In the genomic region with DNA sequence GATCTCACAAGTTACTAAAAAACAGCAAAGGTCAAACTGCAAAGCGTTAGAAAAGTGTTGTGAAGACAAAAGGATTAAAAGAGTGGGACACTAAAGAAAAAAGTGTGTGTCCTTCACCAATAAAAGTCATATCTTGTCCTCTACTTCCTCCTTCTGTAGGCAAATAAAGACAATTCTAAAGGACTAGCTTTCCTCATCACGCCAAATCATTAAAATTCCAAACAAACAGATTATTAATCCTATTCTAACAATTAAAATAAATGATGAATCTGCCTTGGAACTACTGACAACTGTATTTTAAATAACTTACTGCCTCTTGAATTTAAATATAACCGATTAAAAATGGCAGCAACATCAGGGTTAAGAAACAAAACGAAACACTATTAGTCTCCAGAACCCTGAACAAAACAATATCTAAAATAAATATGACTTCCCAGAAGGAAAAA, we compare ENCODE assay signal across 8 cellular contexts. TPM values are rescaled to one million over a fixed set of nuclear protein-coding genes. Genes with fewer than 3 reads are reported as not detected.
DNase-seq lines count a peak whose midpoint lies in the region; ATAC-seq, FAIRE-seq and TF ChIP-seq lines count a peak whose summit lies in the region.
"Not testable (repeated sequence)": the region's sequence is repeated elsewhere in the genome, so short reads cannot be mapped to it uniquely, and the experiment has no call there.

No MANE protein-coding gene starts in this region.

- not testable (repeated sequence) for H3K9me3 Mint-ChIP-seq in CD4-positive, CD25-positive, alpha-beta regulatory T cell; activated naive CD4-positive, alpha-beta T cell treated with anti-CD3 and anti-CD28 coated beads, Interleukin-2, amount 50 U/mL, for 72 hours; natural killer cell treated with Interleukin-12 subunit alpha and Interleukin-12 subunit beta and Interleukin-15 and Interleukin-18, amount 100 ng/mL, for 72 hours

- H3K23ac ChIP-seq in H1 (ENCODE audit: insufficient read length), result not testable (repeated sequence)

- not testable (repeated sequence) for H2AFZ ChIP-seq in H1 (ENCODE audit: low read length)

- peaks cover 32% of the 10 kb centered on the region for H3K4me1 ChIP-seq in CD4-positive, CD25-positive, alpha-beta regulatory T cell (ENCODE audit: control insufficient read depth, insufficient read depth, low read length, poor library complexity, severe bottlenecking)
- H3K4me1 ChIP-seq in HUES64 (ENCODE audit: insufficient read depth, low read length) (peaks cover 59% of the 10 kb centered on the region), stomach (peaks cover 11 to 60% (median 30%) of the 10 kb centered on the region in 4 donors)
- H3K4me1 ChIP-seq in H1 (replicated peaks in 1 of 4; ENCODE audit: control insufficient read depth in 3 of 4, insufficient read depth in 4 of 4, low read length in 3 of 4); iPS-15b (ENCODE audit: control insufficient read depth, insufficient read depth, low read length): not testable (repeated sequence)

- H4K5ac ChIP-seq in H1 (ENCODE audit: insufficient read length, low read depth, low read length), result peak overlapping the region; percentile 94

- H3K23me2 ChIP-seq in H1 (ENCODE audit: low read depth, low read length), result not testable (repeated sequence)

- not testable (repeated sequence) for H2BK12ac ChIP-seq in H1 (ENCODE audit: low read depth, low read length)

- POLR2A ChIA-PET in H1 (lab: Charles Lee; ENCODE audit: partially characterized antibody), result interaction anchor here (0.8 to 2.1 kb wide), 4 partner anchors 11 to 293 kb away, joined by 3 to 8 read pairs (median 3); no protein-coding TSS in a partner anchor

- H2BK15ac ChIP-seq in H1 (ENCODE audit: low read length), result not testable (repeated sequence)

- not testable (repeated sequence) for H3K36me3 Mint-ChIP-seq in CD4-positive, CD25-positive, alpha-beta regulatory T cell; natural killer cell treated with Interleukin-12 subunit alpha and Interleukin-12 subunit beta and Interleukin-15 and Interleukin-18, amount 100 ng/mL, for 72 hours
- H3K36me3 Mint-ChIP-seq in activated naive CD4-positive, alpha-beta T cell treated with anti-CD3 and anti-CD28 coated beads, Interleukin-2, amount 50 U/mL, for 72 hours, result peaks cover 10 to 28% of the 10 kb centered on the region in 2 donors

- not testable (repeated sequence) for H3K56ac ChIP-seq in H1 (replicated peaks; ENCODE audit: insufficient read length, low read depth, low read length)

- H3K9ac ChIP-seq in HUES64 (ENCODE audit: low read depth, low read length) (peak overlapping the region; percentile 93; the same call in 1 of the 2 replicates), H1 (replicated peaks in 1 of 4; ENCODE audit: extremely low read depth in 1 of 4, low read depth in 3 of 4, low read length in 3 of 4) (peak overlapping the region in 3 of 4 experiments; percentile 49 to 60 (median 51); a peak in 4 of 7 replicates), iPS-15b (ENCODE audit: low read depth, low read length) (peak overlapping the region; percentile 65)
- H3K9ac ChIP-seq in SK-N-MC (ENCODE audit: insufficient read length), result not testable (repeated sequence)

- H2BK20ac ChIP-seq in H1 (ENCODE audit: low read length), result not testable (repeated sequence)

- H3K27me3 ChIP-seq in CD4-positive, CD25-positive, alpha-beta regulatory T cell (ENCODE audit: control insufficient read depth, insufficient read depth, low read length); HUES64 (ENCODE audit: insufficient read depth, low read length); H1 (replicated peaks in 1 of 4; ENCODE audit: control insufficient read depth in 3 of 4, extremely low read depth in 1 of 4, insufficient read depth in 3 of 4, low read length in 3 of 4); iPS-15b (ENCODE audit: control insufficient read depth, insufficient read depth, low read length); stomach: not testable (repeated sequence)

- H3K27ac ChIP-seq in CD4-positive, CD25-positive, alpha-beta regulatory T cell (ENCODE audit: insufficient read depth, low read length, poor library complexity, severe bottlenecking), result peak overlapping the region; percentile 90
- H3K27ac ChIP-seq in HUES64 (ENCODE audit: low read depth, low read length) (peak overlapping the region; percentile 92), SK-N-MC (peak overlapping the region; percentile 74), stomach (peak overlapping the region in 4 of 5 donors; percentile 99 to 100 (median 100))
- H3K27ac ChIP-seq in H1 (ENCODE audit: low read depth, low read length), result not testable (repeated sequence)

- peak overlapping the region; percentile 86 to 99 (median 96) for H3K27ac Mint-ChIP-seq in CD4-positive, CD25-positive, alpha-beta regulatory T cell
- peak overlapping the region; percentile 99 to 100 for H3K27ac Mint-ChIP-seq in activated naive CD4-positive, alpha-beta T cell treated with anti-CD3 and anti-CD28 coated beads, Interleukin-2, amount 50 U/mL, for 72 hours
- H3K27ac Mint-ChIP-seq in natural killer cell treated with Interleukin-12 subunit alpha and Interleukin-12 subunit beta and Interleukin-15 and Interleukin-18, amount 100 ng/mL, for 72 hours, result peak overlapping the region; percentile 92 to 99

- H2BK5ac ChIP-seq in H1 (ENCODE audit: low read depth, low read length), result not testable (repeated sequence)

- H3K4ac ChIP-seq in H1 (replicated peaks; ENCODE audit: insufficient read length, low read depth, low read length), result not testable (repeated sequence)

- ATAC-seq in CD4-positive, CD25-positive, alpha-beta regulatory T cell (ENCODE audit: low read depth in 2 of 2); activated naive CD4-positive, alpha-beta T cell treated with anti-CD3 and anti-CD28 coated beads, Interleukin-2, amount 50 U/mL, for 72 hours; natural killer cell treated with Interleukin-12 subunit alpha and Interleukin-12 subunit beta and Interleukin-15 and Interleukin-18, amount 100 ng/mL, for 72 hours: not testable (repeated sequence)

- TF ChIP-seq EP300 in H1 (IDR thresholded peaks at IDR 0.05; ENCODE audit: borderline replicate concordance in 1 of 2, low read depth in 2 of 2, low read length in 2 of 2); stomach (IDR thresholded peaks at IDR 0.05): not testable (repeated sequence)

- not testable (repeated sequence) for H3K9me3 ChIP-seq in CD4-positive, CD25-positive, alpha-beta regulatory T cell (ENCODE audit: control insufficient read depth in 2 of 2, low read length in 2 of 2); HUES64 (ENCODE audit: insufficient read depth, low read depth, low read length); SK-N-MC (ENCODE audit: low read depth, low read length); H1 (ENCODE audit: insufficient read depth in 2 of 2, low read depth in 1 of 2, low read length in 1 of 2); iPS-15b (ENCODE audit: control insufficient read depth, insufficient read depth, low read length); stomach

- not testable (repeated sequence) for TF ChIP-seq CTCF in H1 (IDR thresholded peaks at IDR 0.05; ENCODE audit: control extremely low read depth in 1 of 3, insufficient read depth in 1 of 3, low read depth in 1 of 3, low read length in 3 of 3); stomach (IDR thresholded peaks at IDR 0.05)

- not testable (repeated sequence) for H2AK5ac ChIP-seq in H1 (ENCODE audit: low read depth, low read length)

- not testable (repeated sequence) for H2BK120ac ChIP-seq in H1 (replicated peaks; ENCODE audit: low read depth, low read length)

- not testable (repeated sequence) for FAIRE-seq in H1 (lab: Jason Lieb, UNC)

- not testable (repeated sequence) for H3K27me3 Mint-ChIP-seq in CD4-positive, CD25-positive, alpha-beta regulatory T cell; natural killer cell treated with Interleukin-12 subunit alpha and Interleukin-12 subunit beta and Interleukin-15 and Interleukin-18, amount 100 ng/mL, for 72 hours

- not testable (repeated sequence) for H3K79me1 ChIP-seq in H1 (ENCODE audit: low read depth, low read length)

- not testable (repeated sequence) for TF ChIP-seq RAD21 in H1 (IDR thresholded peaks at IDR 0.05 in 1 of 2, conservative IDR thresholded peaks at IDR 0.05 in 1 of 2; ENCODE audit: low read depth in 2 of 2, low read length in 2 of 2)

- not testable (repeated sequence) for H4K91ac ChIP-seq in H1 (replicated peaks; ENCODE audit: insufficient read length, low read length)

- H3K36me3 ChIP-seq in CD4-positive, CD25-positive, alpha-beta regulatory T cell (ENCODE audit: control insufficient read depth, insufficient read depth, low read length); HUES64 (ENCODE audit: insufficient read depth, low read length); SK-N-MC (ENCODE audit: insufficient read depth, low read length); H1 (ENCODE audit: control insufficient read depth in 2 of 4, insufficient read depth in 4 of 4, low read length in 3 of 4); iPS-15b (ENCODE audit: control insufficient read depth, insufficient read depth, low read length); stomach: not testable (repeated sequence)

- not testable (repeated sequence) for H3K14ac ChIP-seq in H1 (ENCODE audit: insufficient read length)

- peak in 1 of 3 donors; percentile 44 for DNase-seq in CD4-positive, CD25-positive, alpha-beta regulatory T cell
- DNase-seq in SK-N-MC (ENCODE audit: low read depth, low spot score); activated naive CD4-positive, alpha-beta T cell treated with anti-CD3 and anti-CD28 coated beads, Interleukin-2, amount 50 U/mL, for 72 hours (ENCODE audit: low spot score in 2 of 2); H1 (ENCODE audit: low read depth in 1 of 2, low spot score in 2 of 2); natural killer cell treated with Interleukin-12 subunit alpha and Interleukin-12 subunit beta and Interleukin-15 and Interleukin-18, amount 100 ng/mL, for 72 hours (ENCODE audit: low spot score); stomach: not testable (repeated sequence)

- 26% methylated on average over 3 of the region's 4 CpGs for WGBS in HUES64
- WGBS in H1 (ENCODE audit: extremely low coverage in 1 of 2, insufficient coverage in 1 of 2, insufficient read length in 1 of 2, insufficient replicate concordance in 2 of 2, low coverage in 1 of 2, low lambda C conversion rate in 2 of 2, missing lambda C conversion rate in 1 of 2), 2 experiments, result 18% methylated on average over 4 of the region's 4 CpGs; no CpG with 5 or more reads in 1 of the 2 experiments
- 4 to 21% (median 6%) methylated on average over 4 of the region's 4 CpGs for WGBS in stomach, 5 donors

- intact Hi-C loops in stomach (cut with DNase I; ENCODE audit: low total_unique reads), result not testable (repeated sequence)

- peak overlapping the region; percentile 88 for H3K4me3 ChIP-seq in CD4-positive, CD25-positive, alpha-beta regulatory T cell (ENCODE audit: low read depth, low read length)
- H3K4me3 ChIP-seq in HUES64 (ENCODE audit: low read length), result peak overlapping the region; percentile 84
- H3K4me3 ChIP-seq in SK-N-MC, result peak overlapping the region; percentile 83
- peak overlapping the region; percentile 30 to 84 (median 58); a peak in 7 of 8 replicates for H3K4me3 ChIP-seq in H1 (ENCODE audit: extremely low read depth in 1 of 4, insufficient read depth in 2 of 4, low read depth in 3 of 4, low read length in 4 of 4)
- H3K4me3 ChIP-seq in iPS-15b (ENCODE audit: low read depth, low read length), result peak overlapping the region; percentile 60
- H3K4me3 ChIP-seq in stomach, result peak overlapping the region; percentile 63 to 94 (median 80)

- H4K8ac ChIP-seq in H1 (ENCODE audit: extremely low read depth, insufficient read depth, low read length), result not testable (repeated sequence)

- H4K20me1 ChIP-seq in H1 (replicated peaks in 1 of 2; ENCODE audit: control insufficient read depth in 1 of 2, insufficient read depth in 2 of 2, low read length in 2 of 2), result not testable (repeated sequence)

- H3K18ac ChIP-seq in H1 (ENCODE audit: extremely low read depth, low read length), result not testable (repeated sequence)

- peak overlapping the region; percentile 59 to 75 for H3K4me2 ChIP-seq in H1 (ENCODE audit: insufficient read depth in 1 of 2, low read depth in 2 of 2, low read length in 2 of 2)

- H3K4me1 Mint-ChIP-seq in CD4-positive, CD25-positive, alpha-beta regulatory T cell, result peaks cover 21 to 47% (median 43%) of the 10 kb centered on the region in 4 donors
- H3K4me1 Mint-ChIP-seq in natural killer cell treated with Interleukin-12 subunit alpha and Interleukin-12 subunit beta and Interleukin-15 and Interleukin-18, amount 100 ng/mL, for 72 hours (ENCODE audit: low read depth in 2 of 2), result peaks cover 33 to 62% of the 10 kb centered on the region in 2 donors

- TF ChIP-seq POLR2A in H1 (IDR thresholded peaks at IDR 0.05; ENCODE audit: control extremely low read depth in 1 of 2, low read depth in 2 of 2, low read length in 2 of 2); stomach (IDR thresholded peaks at IDR 0.05): not testable (repeated sequence)

- peak overlapping the region; percentile 94 to 98 (median 96) for H3K4me3 Mint-ChIP-seq in CD4-positive, CD25-positive, alpha-beta regulatory T cell
- peak overlapping the region; percentile 96 for H3K4me3 Mint-ChIP-seq in natural killer cell treated with Interleukin-12 subunit alpha and Interleukin-12 subunit beta and Interleukin-15 and Interleukin-18, amount 100 ng/mL, for 72 hours

- CTCF ChIA-PET in H1 (lab: Charles Lee; ENCODE audit: partially characterized antibody), result interaction anchor here (0.7 kb wide), 1 partner anchor 323 kb away, joined by 3 read pairs; no protein-coding TSS in a partner anchor

- H3K79me2 ChIP-seq in H1 (ENCODE audit: control insufficient read depth in 1 of 2, insufficient read depth in 2 of 2, low read length in 2 of 2), result peaks cover 16 to 67% of the 10 kb centered on the region in 2 experiments; a peak in 3 of 4 replicates

RNA-seq across cellular contexts. Expression of a gene that starts 2.4 kb away (rescaled TPM):
- 70.9 TPM for total RNA-seq in CD4-positive, CD25-positive, alpha-beta regulatory T cell
- 10 to 100 TPM; 15.6 to 28.6 (median 17.5) TPM for polyA plus RNA-seq in CD4-positive, CD25-positive, alpha-beta regulatory T cell
- 33.1 TPM for polyA plus RNA-seq in HUES64 (2013, experiment 1 of 2)
- polyA plus RNA-seq in HUES64 (2013, experiment 2 of 2), result 40.0 TPM
- total RNA-seq in activated naive CD4-positive, alpha-beta T cell treated with anti-CD3 and anti-CD28 coated beads, Interleukin-2, amount 50 U/mL, for 72 hours, result 10 to 100 TPM; 58.6 to 62.0 TPM
- total RNA-seq in H1 (2021; fragmentation: NEBNext Ultra II Directional; extraction: Animal tissue kit (Norgen Biotek cat#: 25700)), result 87.9 and 89.8 TPM in 2 replicates
- 14.3 and 15.3 TPM in 2 replicates for polyA plus RNA-seq in H1 (2011; rRNA removed)
- 20.7 TPM for polyA plus RNA-seq in H1 (2011; cell fraction: cytosol; rRNA removed)
- polyA plus RNA-seq in H1 (2011; cell fraction: nucleus; rRNA removed), result 26.5 TPM
- polyA plus RNA-seq in H1 (2012, experiment 1 of 2), result 30.3 to 46.0 TPM (median 35.4 TPM) in 4 replicates
- 3.0 TPM for polyA plus RNA-seq in H1 (2012, experiment 2 of 2)
- 30.9 TPM for polyA plus RNA-seq in H1 (2013, experiment 1 of 2)
- polyA plus RNA-seq in H1 (2013, experiment 2 of 2), result 30.1 TPM
- 73.4 and 80.4 TPM in 2 replicates for polyA minus RNA-seq in H1 (2011; rRNA and poly(A)+ RNA removed)
- 52.0 TPM for polyA minus RNA-seq in H1 (2011; cell fraction: cytosol; rRNA and poly(A)+ RNA removed)
- polyA minus RNA-seq in H1 (2011; cell fraction: nucleus; rRNA and poly(A)+ RNA removed), result 43.5 TPM
- total RNA-seq in natural killer cell treated with Interleukin-12 subunit alpha and Interleukin-12 subunit beta and Interleukin-15 and Interleukin-18, amount 100 ng/mL, for 72 hours, result 10 to 100 TPM; 39.9 to 48.0 TPM
- 10 to 100 TPM; 24.3 to 40.2 (median 31.7) TPM for total RNA-seq in stomach
- 1 to 10 TPM; 6.3 to 9.6 (median 7.1) TPM for polyA plus RNA-seq in stomach
